ENCODE assay signal across 20 cellular contexts in genomic region chr2:210432633-210433032, GRCh38.
"Had no signal": no experiment of that assay in that cellular context is flagged by ENCODE, and none has a peak within 500 bp of the region (broad histone marks: within the 10 kb centered on the region; RNA-seq: fewer than 3 reads in every experiment).

No MANE protein-coding gene starts in this region.

- H3K9ac ChIP-seq: KMS-11, SK-N-SH had no signal

- ATAC-seq: HepG2, K562 had no signal

- DNase-seq: Kasumi-1, MM.1S, NCI-H1092 treated with DMSO at 0.1 percent for 48 hours, NCI-H1417, NCI-H1436 treated with DMSO at 0.1 percent for 48 hours, NCI-H1694, NCI-H187 treated with DMSO at 0.1 percent for 48 hours, NCI-H2029 treated with DMSO at 0.1 percent for 48 hours, NCI-H2171 treated with DMSO at 0.1 percent for 48 hours, NCI-H2227 treated with DMSO at 0.1 percent for 48 hours, NCI-H524, NCI-H526 treated with DMSO at 0.1 percent for 48 hours, NCI-H748 treated with DMSO at 0.1 percent for 48 hours, RPMI8226, SHP77, SK-N-SH, SW 1271 had no signal

- H3K4me3 ChIP-seq: K562 had no signal

- H3K27ac ChIP-seq: KMS-11 had no signal

- H3K4me2 ChIP-seq: KMS-11, SK-N-SH had no signal
